Comparison of ENCODE assay signal across 24 cellular contexts in genomic region chr11:121577106-121577505, GRCh38.
DNase-seq lines count a peak whose midpoint lies in the region; ATAC-seq and TF ChIP-seq lines count a peak whose summit lies in the region.
"Had no signal": no experiment of that assay in that cellular context is flagged by ENCODE, and none has a peak within 500 bp of the region (broad histone marks: within the 10 kb centered on the region; RNA-seq: fewer than 3 reads in every experiment).

No MANE protein-coding gene starts in this region.

- ATAC-seq in activated CD4-positive, alpha-beta T cell treated with anti-CD3 and anti-CD28 coated beads for 36 hours: no peak
- ATAC-seq in HG02884 (IDR thresholded peaks at IDR 0.05; ENCODE audit: unreplicated experiment) (no peak), HG03460 (IDR thresholded peaks at IDR 0.05; ENCODE audit: unreplicated experiment) (no peak)
- ATAC-seq: CD8-positive, alpha-beta T cell; left colon; stimulated activated naive CD8-positive, alpha-beta T cell treated with anti-CD3 and anti-CD28 coated beads, Interleukin-15, Interleukin-2, amounts not matched to agents 100 U/mL and 50 U/mL, for 24 hours had no signal

- CTCF ChIA-PET in activated CD4-positive, alpha-beta T cell treated with anti-CD3 and anti-CD28 coated beads for 36 hours (lab: Charles Lee): interaction anchor here (0.7 to 1.4 kb wide), 8 partner anchors 12 to 382 kb away, joined by 3 to 7 read pairs (median 3); no protein-coding TSS in a partner anchor

- no peaks in the 10 kb centered on the region for H3K9me3 ChIP-seq in prostate gland
- H3K9me3 ChIP-seq: esophagus squamous epithelium, thoracic aorta had no signal

- whole genome bisulfite sequencing in prostate gland: 77% methylated on average over 12 of the region's 12 CpGs

- H3K4me1 ChIP-seq in prostate gland (replicated peaks): no peaks in the 10 kb centered on the region

- peaks cover 83% of the 10 kb centered on the region for H3K36me3 Mint-ChIP-seq in activated CD4-positive, alpha-beta T cell treated with anti-CD3 and anti-CD28 coated beads for 36 hours (ENCODE audit: low read depth)

- peak overlapping the region; percentile 60 for H3K27ac Mint-ChIP-seq in activated CD4-positive, alpha-beta T cell treated with anti-CD3 and anti-CD28 coated beads for 36 hours
- H3K27ac Mint-ChIP-seq: activated T-helper 2 cell treated with anti-CD3 and anti-CD28 coated beads, Interferon-gamma antibody, Interleukin-2, Interleukin-4, amounts not matched to agents 10 μg/mL and 5 μg/mL and 100 μg/mL, durations not matched to agents 14 hours and 24 hours and 36 hours had no signal

- H3K9me3 Mint-ChIP-seq in activated CD4-positive, alpha-beta T cell treated with anti-CD3 and anti-CD28 coated beads for 36 hours (ENCODE audit: low read depth): peaks cover 9% of the 10 kb centered on the region

- POLR2A ChIA-PET in activated CD4-positive, alpha-beta T cell treated with anti-CD3 and anti-CD28 coated beads for 36 hours (lab: Charles Lee): no interaction called here

- intact Hi-C loops in activated CD4-positive, alpha-beta T cell treated with anti-CD3 and anti-CD28 coated beads for 36 hours (cut with DNase I, micrococcal nuclease): no loop called here
- intact Hi-C loops in prostate gland (cut with DNase I): no loop called here

- no peak for DNase-seq in activated CD4-positive, alpha-beta T cell treated with anti-CD3 and anti-CD28 coated beads for 36 hours
- DNase-seq in activated CD4-positive, alpha-beta T cell treated with anti-CD3 and anti-CD28 coated beads for 48 hours: no peak
- no peak for DNase-seq in prostate gland (ENCODE audit: low spot score)
- DNase-seq in NCI-H1417 treated with DMSO at 0.1 percent for 48 hours (lab: John Stamatoyannopoulos, UW): no peak
- DNase-seq: activated CD4-positive, alpha-beta T cell treated with anti-CD3 and anti-CD28 coated beads, Interleukin-2, amount 50 U/mL, for 48 hours; activated CD4-positive, CD25-positive, alpha-beta regulatory T cell; activated CD8-positive, alpha-beta memory T cell treated with anti-CD3 and anti-CD28 coated beads, Interleukin-2, amount 50 U/mL, for 4 hours; CD8-positive, alpha-beta T cell; EL; esophagus squamous epithelium; GM23248; left colon; NCI-H1048; NCI-H1930; NCI-H2227 treated with DMSO at 0.1 percent for 48 hours; stimulated activated naive CD8-positive, alpha-beta T cell treated with anti-CD3 and anti-CD28 coated beads, Interleukin-15, Interleukin-2, amounts not matched to agents 100 U/mL and 50 U/mL, for 24 hours had no signal

- no peak overlapping the region for H3K4me3 ChIP-seq in prostate gland
- H3K4me3 ChIP-seq: coronary artery, esophagus squamous epithelium, GM23248, thoracic aorta had no signal

- H3K27me3 ChIP-seq in prostate gland (replicated peaks; ENCODE audit: insufficient read depth): no peaks in the 10 kb centered on the region
- H3K27me3 ChIP-seq: esophagus squamous epithelium had no signal

- H3K27ac ChIP-seq in cingulate gyrus (ENCODE audit: low read depth, low read length) (peak overlapping the region; percentile 24), prostate gland (peak overlapping the region; percentile 6 to 48)
- H3K27ac ChIP-seq: 22Rv1, coronary artery, GM23248, thoracic aorta had no signal

- no peaks in the 10 kb centered on the region for H3K27me3 Mint-ChIP-seq in activated CD4-positive, alpha-beta T cell treated with anti-CD3 and anti-CD28 coated beads for 36 hours

- peaks cover 33% of the 10 kb centered on the region for H3K4me1 Mint-ChIP-seq in activated CD4-positive, alpha-beta T cell treated with anti-CD3 and anti-CD28 coated beads for 36 hours

- H3K4me3 Mint-ChIP-seq in activated CD4-positive, alpha-beta T cell treated with anti-CD3 and anti-CD28 coated beads for 36 hours: no peak overlapping the region
- H3K4me3 Mint-ChIP-seq: CD8-positive, alpha-beta T cell had no signal

- no peaks in the 10 kb centered on the region for H3K36me3 ChIP-seq in prostate gland

- TF ChIP-seq POLR2A in prostate gland (IDR thresholded peaks at IDR 0.05): no peak

- TF ChIP-seq CTCF in prostate gland (IDR thresholded peaks at IDR 0.05): no peak

TF ChIP-seq in PFSK-1, 5 proteins besides CTCF, POLR2A, EP300 and RAD21:
- no peak for TF ChIP-seq POLR2AphosphoS5 (IDR thresholded peaks at IDR 0.05; ENCODE audit: low read depth, low read length)
- no peak for TF ChIP-seq REST (IDR thresholded peaks at IDR 0.05; ENCODE audit: insufficient read depth in 1 of 2, low read depth in 2 of 2, low read length in 2 of 2)
- no peak for TF ChIP-seq TAF1 (IDR thresholded peaks at IDR 0.05; ENCODE audit: borderline replicate concordance, insufficient read depth, low read length)
- no peak for TF ChIP-seq SIN3A (IDR thresholded peaks at IDR 0.05; ENCODE audit: borderline replicate concordance, insufficient read depth, low read length)
- peak; percentile 17 for TF ChIP-seq FOXP2 (optimal IDR thresholded peaks at IDR 0.05; ENCODE audit: borderline replicate concordance, extremely low read depth, extremely low read length, insufficient read depth)
